Comparison of ENCODE assay signal across 8 cellular contexts in the genomic region with DNA sequence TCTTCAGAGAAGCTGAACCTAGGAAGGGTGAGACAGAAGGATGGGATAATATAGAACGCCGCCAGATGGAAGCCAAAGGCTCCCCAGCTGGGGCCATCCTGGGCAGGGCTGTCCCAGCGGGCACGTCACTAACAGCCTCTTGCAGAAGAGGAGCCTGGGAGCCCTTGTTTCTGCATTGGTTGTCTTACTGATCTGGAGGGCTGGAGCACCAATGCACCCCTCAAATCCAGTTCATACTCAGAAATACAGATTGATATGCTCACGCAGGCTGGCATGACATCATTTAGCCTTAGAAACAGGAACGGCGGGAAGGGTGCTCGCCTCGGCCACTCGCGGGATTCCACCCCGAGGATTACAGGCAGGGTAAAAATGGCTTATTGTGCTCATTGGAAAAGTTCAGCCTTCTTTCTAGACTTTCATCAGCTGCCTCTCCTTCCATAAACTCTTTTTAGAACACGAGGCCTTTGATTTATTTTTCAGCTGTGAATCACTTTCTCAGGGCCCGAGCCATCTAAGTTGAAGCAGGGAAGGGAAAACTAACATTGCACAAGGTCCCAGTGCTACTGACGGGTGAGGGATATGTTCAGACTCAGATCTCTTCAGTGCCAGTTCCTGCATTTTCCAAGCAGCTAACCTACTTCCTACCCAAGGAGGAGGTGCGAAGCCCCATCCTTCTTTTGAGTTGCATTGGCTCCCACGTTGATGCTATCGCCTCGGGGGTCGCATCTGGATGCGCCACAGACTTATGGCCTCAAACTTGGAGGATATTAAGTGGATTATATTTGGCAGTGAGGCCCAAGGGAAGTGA.
DNase-seq lines count a peak whose midpoint lies in the region; ATAC-seq and TF ChIP-seq lines count a peak whose summit lies in the region.

No MANE protein-coding gene starts in this region.

- ATAC-seq in left lung (no peak), HG02623 (IDR thresholded peaks at IDR 0.05; ENCODE audit: unreplicated experiment) (no peak)

- peak overlapping the region; percentile 69 to 74 for H3K27ac ChIP-seq in left lung
- H3K27ac ChIP-seq in tibial artery, result peak overlapping the region; percentile 92 to 96

- no peaks in the 10 kb centered on the region for H3K9me3 Mint-ChIP-seq in activated CD4-positive, alpha-beta T cell treated with anti-CD3 and anti-CD28 coated beads, Interleukin-2, amount 10 ng/mL, durations not matched to agents 24 days and 14 days
- H3K9me3 Mint-ChIP-seq in type B pancreatic cell, result no peaks in the 10 kb centered on the region

- peaks cover 25% of the 10 kb centered on the region for H3K36me3 Mint-ChIP-seq in activated CD4-positive, alpha-beta T cell treated with anti-CD3 and anti-CD28 coated beads, Interleukin-2, amount 10 ng/mL, durations not matched to agents 24 days and 14 days (ENCODE audit: low read depth)
- H3K36me3 Mint-ChIP-seq in type B pancreatic cell, result peaks cover 12% of the 10 kb centered on the region

- no peak overlapping the region for H3K4me3 ChIP-seq in left lung
- H3K4me3 ChIP-seq in tibial artery, result peak overlapping the region; percentile 32 to 39

- H3K4me3 Mint-ChIP-seq in activated CD4-positive, alpha-beta T cell treated with anti-CD3 and anti-CD28 coated beads, Interleukin-2, amount 10 ng/mL, durations not matched to agents 24 days and 14 days, result peak overlapping the region; percentile 73
- no peak overlapping the region for H3K4me3 Mint-ChIP-seq in type B pancreatic cell

- H3K27me3 Mint-ChIP-seq in activated CD4-positive, alpha-beta T cell treated with anti-CD3 and anti-CD28 coated beads, Interleukin-2, amount 10 ng/mL, durations not matched to agents 24 days and 14 days, result no peaks in the 10 kb centered on the region
- H3K27me3 Mint-ChIP-seq in type B pancreatic cell, result no peaks in the 10 kb centered on the region

- no peak for DNase-seq in activated CD4-positive, alpha-beta T cell treated with anti-CD3 and anti-CD28 coated beads, Interleukin-2, amount 10 ng/mL, durations not matched to agents 24 days and 14 days
- DNase-seq in activated CD4-positive, alpha-beta T cell treated with anti-CD3 and anti-CD28 coated beads, Interleukin-2, amount 50 U/mL, for 4 hours, result no peak
- DNase-seq in amniotic epithelial cell (ENCODE audit: low read depth) (peak; percentile 92), left lung (no peak), tibial artery (peak; percentile 64 to 82), type B pancreatic cell (ENCODE audit: extremely low spot score, unreplicated experiment) (no peak), NCI-H1105 treated with DMSO at 0.1 percent for 48 hours (lab: John Stamatoyannopoulos, UW) (no peak)

- H3K4me1 Mint-ChIP-seq in activated CD4-positive, alpha-beta T cell treated with anti-CD3 and anti-CD28 coated beads, Interleukin-2, amount 10 ng/mL, durations not matched to agents 24 days and 14 days, result peaks cover 73% of the 10 kb centered on the region
- H3K4me1 Mint-ChIP-seq in type B pancreatic cell (ENCODE audit: unreplicated experiment), result peaks cover 28% of the 10 kb centered on the region

- TF ChIP-seq CTCF in left lung (IDR thresholded peaks at IDR 0.05) (no peak), tibial artery (IDR thresholded peaks at IDR 0.05) (peak in 1 of 2 experiments; percentile 17), type B pancreatic cell (conservative IDR thresholded peaks at IDR 0.05) (no peak)

- H3K27me3 ChIP-seq in left lung (no peaks in the 10 kb centered on the region), tibial artery (no peaks in the 10 kb centered on the region)

- peaks cover 0 to 2% of the 10 kb centered on the region in 2 donors for H3K36me3 ChIP-seq in left lung
- H3K36me3 ChIP-seq in tibial artery, result peaks cover 0 to 4% (median under 1%) of the 10 kb centered on the region in 3 donors

- H3K9me3 ChIP-seq in left lung (no peaks in the 10 kb centered on the region), tibial artery (no peaks in the 10 kb centered on the region)

- peak overlapping the region; percentile 84 for H3K27ac Mint-ChIP-seq in activated CD4-positive, alpha-beta T cell treated with anti-CD3 and anti-CD28 coated beads, Interleukin-2, amount 10 ng/mL, durations not matched to agents 24 days and 14 days
- no peak overlapping the region for H3K27ac Mint-ChIP-seq in type B pancreatic cell

- intact Hi-C loops in activated CD4-positive, alpha-beta T cell treated with anti-CD3 and anti-CD28 coated beads, Interleukin-2, amount 10 ng/mL, durations not matched to agents 24 days and 14 days (cut with micrococcal nuclease), result loop anchor here (2.0 to 5.0 kb wide), 8 partner anchors 83 to 637 kb away; partner anchors contain the start of gene GMPR
- intact Hi-C loops in left lung (cut with DNase I) (no loop called here), tibial artery (cut with DNase I; ENCODE audit: low total_unique reads) (loop anchor here (5.0 to 10.0 kb wide), 2 partner anchors 83 to 774 kb away; partner anchors contain the start of gene GMPR)

- H3K4me1 ChIP-seq in left lung (peaks cover 35 to 58% of the 10 kb centered on the region in 2 donors), tibial artery (peaks cover 0 to 79% (median 48%) of the 10 kb centered on the region in 4 donors)

Comparison
In these comparisons a context has a peak if more than half of its experiments do, and no peak if none do; other contexts are left out.
1. DNase-seq: peak in amniotic epithelial cell (single experiment) and tibial artery (2 of 2); none in activated CD4-positive, alpha-beta T cell treated with anti-CD3 and anti-CD28 coated beads, Interleukin-2, amount 10 ng/mL, durations not matched to agents 24 days and 14 days (single experiment), activated CD4-positive, alpha-beta T cell treated with anti-CD3 and anti-CD28 coated beads, Interleukin-2, amount 50 U/mL, for 4 hours (0 of 2), left lung (0 of 2), type B pancreatic cell (single experiment) and NCI-H1105 treated with DMSO at 0.1 percent for 48 hours (single experiment).
2. H3K4me3 ChIP-seq: peak in tibial artery (2 of 2); none in left lung (0 of 2).
3. intact Hi-C loops: an anchor here in activated CD4-positive, alpha-beta T cell treated with anti-CD3 and anti-CD28 coated beads, Interleukin-2, amount 10 ng/mL, durations not matched to agents 24 days and 14 days (2.0 to 5.0 kb wide) and tibial artery (5.0 to 10.0 kb wide); none called in left lung.